In the genomic region with DNA sequence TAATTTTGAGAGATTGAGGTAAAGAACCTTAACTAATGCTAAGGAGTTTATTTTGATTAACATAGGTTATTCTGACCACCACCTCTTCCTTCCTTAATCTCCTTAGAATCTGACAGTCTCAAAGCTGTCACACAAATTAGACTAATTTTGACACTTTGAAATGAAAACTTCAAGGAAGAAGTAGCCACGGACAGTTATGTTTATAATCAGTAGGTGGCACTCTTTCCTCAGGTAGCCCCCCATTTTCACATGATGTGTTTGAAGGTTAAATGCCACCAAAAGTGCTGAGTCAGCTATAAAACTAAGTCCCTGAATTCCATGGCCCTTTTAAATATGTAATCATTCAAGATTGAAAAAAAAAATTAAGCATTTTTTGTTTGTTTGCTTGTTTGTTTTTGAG, we compare ENCODE assay signal across 8 cellular contexts. TPM values are rescaled to one million over a fixed set of nuclear protein-coding genes. Genes with fewer than 3 reads are reported as not detected.
DNase-seq lines count a peak whose midpoint lies in the region; ATAC-seq, FAIRE-seq and TF ChIP-seq lines count a peak whose summit lies in the region.

No MANE protein-coding gene starts in this region.

- TF ChIP-seq RAD21 in A549 (conservative IDR thresholded peaks at IDR 0.05 in 1 of 2, IDR thresholded peaks at IDR 0.05 in 1 of 2), result peak; percentile 32 to 36; a peak in 4 of 5 replicates

- H3K4me1 ChIP-seq in A549, result no peaks in the 10 kb centered on the region

- H3K9me3 Mint-ChIP-seq in endothelial cell (ENCODE audit: unreplicated experiment), result no peaks in the 10 kb centered on the region
- no peaks in the 10 kb centered on the region for H3K9me3 Mint-ChIP-seq in activated T-cell treated with anti-CD3 and anti-CD28 coated beads, Interleukin-2, amount 50 U/mL, for 24 hours
- H3K9me3 Mint-ChIP-seq in stimulated activated effector memory CD8-positive, alpha-beta T cell treated with anti-CD3 and anti-CD28 coated beads, Interleukin-12 subunit alpha, Interleukin-12 subunit beta, amount 100 ng/mL, for 72 hours, result no peaks in the 10 kb centered on the region

- H3K4me3 Mint-ChIP-seq in endothelial cell (ENCODE audit: unreplicated experiment), result no peak overlapping the region
- no peak overlapping the region for H3K4me3 Mint-ChIP-seq in activated T-cell treated with anti-CD3 and anti-CD28 coated beads, Interleukin-2, amount 50 U/mL, for 24 hours
- H3K4me3 Mint-ChIP-seq in stimulated activated effector memory CD8-positive, alpha-beta T cell treated with anti-CD3 and anti-CD28 coated beads, Interleukin-12 subunit alpha, Interleukin-12 subunit beta, amount 100 ng/mL, for 72 hours, result no peak overlapping the region

- no peak overlapping the region for H3K4me3 ChIP-seq in A549

- DNase-seq in A549 (ENCODE audit: low read depth in 1 of 2, low spot score in 1 of 2), result peak; percentile 11 to 35
- DNase-seq in NAMALWA (ENCODE audit: low spot score), result peak; percentile 65
- DNase-seq in endothelial cell (ENCODE audit: low spot score), result no peak
- no peak for DNase-seq in activated T-cell treated with anti-CD3 and anti-CD28 coated beads, Interleukin-2, amount 50 U/mL, for 24 hours
- DNase-seq in stimulated activated effector memory CD8-positive, alpha-beta T cell treated with anti-CD3 and anti-CD28 coated beads, Interleukin-12 subunit alpha, Interleukin-12 subunit beta, amount 100 ng/mL, for 72 hours (ENCODE audit: low spot score in 2 of 2), result no peak

- TF ChIP-seq POLR2A in A549 (IDR thresholded peaks at IDR 0.05; ENCODE audit: low read length), result no peak

- H3K9me3 ChIP-seq in A549, result no peaks in the 10 kb centered on the region

- no peak for TF ChIP-seq EP300 in A549 (IDR thresholded peaks at IDR 0.05)

- no peak overlapping the region for H3K4me2 ChIP-seq in A549

- ATAC-seq in A549 (no peak), HG03378 (IDR thresholded peaks at IDR 0.05; ENCODE audit: unreplicated experiment) (no peak), GM21360 (IDR thresholded peaks at IDR 0.05; ENCODE audit: unreplicated experiment) (no peak)
- ATAC-seq in stimulated activated effector memory CD8-positive, alpha-beta T cell treated with anti-CD3 and anti-CD28 coated beads, Interleukin-12 subunit alpha, Interleukin-12 subunit beta, amount 100 ng/mL, for 72 hours, result no peak

- TF ChIP-seq CTCF in A549 (IDR thresholded peaks at IDR 0.05) (peak; percentile 41; the same call in 2 of the 3 replicates), GM12874 (IDR thresholded peaks at IDR 0.05; ENCODE audit: insufficient read depth, low read depth, low read length) (0 out of 2 replicates have a peak, but pooled peaks have one; percentile 30), endothelial cell (IDR thresholded peaks at IDR 0.05; ENCODE audit: unreplicated experiment) (peak; percentile 58)

- POLR2A ChIA-PET in A549 (lab: Yijun Ruan, JAX), result no interaction called here

- FAIRE-seq in A549 (lab: Jason Lieb, UNC), result no peak

- H3K27me3 Mint-ChIP-seq in endothelial cell (ENCODE audit: unreplicated experiment), result no peaks in the 10 kb centered on the region
- H3K27me3 Mint-ChIP-seq in activated T-cell treated with anti-CD3 and anti-CD28 coated beads, Interleukin-2, amount 50 U/mL, for 24 hours, result no peaks in the 10 kb centered on the region

- H3K36me3 Mint-ChIP-seq in endothelial cell (ENCODE audit: low read depth, unreplicated experiment), result peaks cover under 1% of the 10 kb centered on the region
- peaks cover 65% of the 10 kb centered on the region for H3K36me3 Mint-ChIP-seq in activated T-cell treated with anti-CD3 and anti-CD28 coated beads, Interleukin-2, amount 50 U/mL, for 24 hours (ENCODE audit: low read depth)
- H3K36me3 Mint-ChIP-seq in stimulated activated effector memory CD8-positive, alpha-beta T cell treated with anti-CD3 and anti-CD28 coated beads, Interleukin-12 subunit alpha, Interleukin-12 subunit beta, amount 100 ng/mL, for 72 hours, result peaks cover 46% of the 10 kb centered on the region

- no peak overlapping the region for H3K27ac Mint-ChIP-seq in endothelial cell (ENCODE audit: unreplicated experiment)
- H3K27ac Mint-ChIP-seq in activated T-cell treated with anti-CD3 and anti-CD28 coated beads, Interleukin-2, amount 50 U/mL, for 24 hours, result no peak overlapping the region
- no peak overlapping the region for H3K27ac Mint-ChIP-seq in stimulated activated effector memory CD8-positive, alpha-beta T cell treated with anti-CD3 and anti-CD28 coated beads, Interleukin-12 subunit alpha, Interleukin-12 subunit beta, amount 100 ng/mL, for 72 hours

- CTCF ChIA-PET in A549 (lab: Yijun Ruan, JAX), result interaction anchor here (0.6 to 0.7 kb wide), 4 partner anchors 28 to 568 kb away, joined by 3 to 7 read pairs (median 5); no protein-coding TSS in a partner anchor

- peaks cover 4% of the 10 kb centered on the region for H3K4me1 Mint-ChIP-seq in endothelial cell (ENCODE audit: unreplicated experiment)
- H3K4me1 Mint-ChIP-seq in activated T-cell treated with anti-CD3 and anti-CD28 coated beads, Interleukin-2, amount 50 U/mL, for 24 hours (ENCODE audit: low read depth), result no peaks in the 10 kb centered on the region
- no peaks in the 10 kb centered on the region for H3K4me1 Mint-ChIP-seq in stimulated activated effector memory CD8-positive, alpha-beta T cell treated with anti-CD3 and anti-CD28 coated beads, Interleukin-12 subunit alpha, Interleukin-12 subunit beta, amount 100 ng/mL, for 72 hours

- 29% methylated on average over 1 of the region's 1 CpG for WGBS in A549 (ENCODE audit: missing lambda C conversion rate)

- no peak overlapping the region for H3K27ac ChIP-seq in A549

TF ChIP-seq in A549, 52 proteins besides CTCF, POLR2A, EP300 and RAD21:
- TF ChIP-seq, protein P1, sequence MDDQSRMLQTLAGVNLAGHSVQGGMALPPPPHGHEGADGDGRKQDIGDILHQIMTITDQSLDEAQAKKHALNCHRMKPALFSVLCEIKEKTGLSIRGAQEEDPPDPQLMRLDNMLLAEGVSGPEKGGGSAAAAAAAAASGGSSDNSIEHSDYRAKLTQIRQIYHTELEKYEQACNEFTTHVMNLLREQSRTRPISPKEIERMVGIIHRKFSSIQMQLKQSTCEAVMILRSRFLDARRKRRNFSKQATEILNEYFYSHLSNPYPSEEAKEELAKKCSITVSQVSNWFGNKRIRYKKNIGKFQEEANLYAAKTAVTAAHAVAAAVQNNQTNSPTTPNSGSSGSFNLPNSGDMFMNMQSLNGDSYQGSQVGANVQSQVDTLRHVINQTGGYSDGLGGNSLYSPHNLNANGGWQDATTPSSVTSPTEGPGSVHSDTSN (IDR thresholded peaks at IDR 0.05), result no peak
- peak; percentile 100 for TF ChIP-seq MAFK (IDR thresholded peaks at IDR 0.05; ENCODE audit: partially characterized antibody)

RNA-seq across cellular contexts. Expression of gene TMEM33, which starts 22.4 kb away (rescaled TPM):
- 73.4 and 88.4 TPM in 2 replicates for polyA plus RNA-seq in A549 (2011; rRNA removed)
- polyA plus RNA-seq in A549 (2012; cell fraction: cytosol; rRNA removed), result 28.8 and 34.6 TPM in 2 replicates
- 35.8 and 55.8 TPM in 2 replicates for polyA plus RNA-seq in A549 (2012; cell fraction: nucleus; rRNA removed)
- polyA plus RNA-seq in A549 (2017; fragmentation: RNase III; extraction: RNeasy Plus Mini Kit Qiagen cat#74134 plus additional on column Dnase treatment), result 29.0 to 32.7 TPM (median 29.1 TPM) in 3 replicates
- polyA minus RNA-seq in A549 (2011; rRNA and poly(A)+ RNA removed), result 163 and 181 TPM in 2 replicates
- 59.6 TPM for total RNA-seq in endothelial cell (ENCODE audit: unreplicated experiment)

RNA-seq across cellular contexts. Expression of gene DCAF4L1, which starts 23.9 kb away (rescaled TPM):
- polyA plus RNA-seq in A549 (2011; rRNA removed) (0.13 and 0.14 TPM in 2 replicates), A549 (2017; fragmentation: RNase III; extraction: RNeasy Plus Mini Kit Qiagen cat#74134 plus additional on column Dnase treatment) (0.12 to 0.20 TPM (median 0.13 TPM) in 3 replicates)
- 0.05 and 0.07 TPM in 2 replicates for polyA plus RNA-seq in A549 (2012; cell fraction: cytosol; rRNA removed)
- 0.38 and 0.43 TPM in 2 replicates for polyA plus RNA-seq in A549 (2012; cell fraction: nucleus; rRNA removed)
- polyA minus RNA-seq in A549 (2011; rRNA and poly(A)+ RNA removed), result 0.12 and 0.15 TPM in 2 replicates
- total RNA-seq in endothelial cell (ENCODE audit: unreplicated experiment), result 0.44 TPM

RNA-seq across cellular contexts. Expression of gene SLC30A9, which starts 32.7 kb away (rescaled TPM):
- 41.9 and 57.6 TPM in 2 replicates for polyA plus RNA-seq in A549 (2011; rRNA removed)
- polyA plus RNA-seq in A549 (2012; cell fraction: cytosol; rRNA removed), result 12.8 and 14.4 TPM in 2 replicates
- polyA plus RNA-seq in A549 (2012; cell fraction: nucleus; rRNA removed), result 7.6 and 9.2 TPM in 2 replicates
- 27.3 to 28.8 TPM (median 28.7 TPM) in 3 replicates for polyA plus RNA-seq in A549 (2017; fragmentation: RNase III; extraction: RNeasy Plus Mini Kit Qiagen cat#74134 plus additional on column Dnase treatment)
- polyA minus RNA-seq in A549 (2011; rRNA and poly(A)+ RNA removed), result 19.0 and 25.7 TPM in 2 replicates
- total RNA-seq in endothelial cell (ENCODE audit: unreplicated experiment), result 53.6 TPM

Comparison
In these comparisons a context has a peak if more than half of its experiments do, and no peak if none do; other contexts are left out.
1. DNase-seq: peak in A549 (2 of 2) and NAMALWA (single experiment); none in endothelial cell (single experiment), activated T-cell treated with anti-CD3 and anti-CD28 coated beads, Interleukin-2, amount 50 U/mL, for 24 hours (single experiment) and stimulated activated effector memory CD8-positive, alpha-beta T cell treated with anti-CD3 and anti-CD28 coated beads, Interleukin-12 subunit alpha, Interleukin-12 subunit beta, amount 100 ng/mL, for 72 hours (0 of 2).
2. Peak in every context shown above with its lines, with median percentiles within 50 percentile points of each other: CTCF ChIP-seq.